13 cellular contexts compared by ENCODE assay signal in genomic region chr7:92475261-92475770, GRCh38. TPM values are rescaled to one million over a fixed set of nuclear protein-coding genes. Genes with fewer than 3 reads are reported as not detected.
"Had no signal": no experiment of that assay in that cellular context is flagged by ENCODE, and none has a peak within 500 bp of the region (broad histone marks: within the 10 kb centered on the region; RNA-seq: fewer than 3 reads in every experiment).

No MANE protein-coding gene starts in this region.

RNA-seq across cellular contexts. Expression of gene ERVW-1, which starts 2.4 kb away (rescaled TPM):
- total RNA-seq: activated B cell treated with CpG ODN at 0.5 μM for 24 hours; activated CD4-positive, alpha-beta memory T cell treated with anti-CD3 and anti-CD28 coated beads for 36 hours; activated CD4-positive, alpha-beta memory T cell treated with anti-CD3 and anti-CD28 coated beads, Interleukin-2, amount 10 ng/mL, durations not matched to agents 7 days and 5 days; activated CD4-positive, alpha-beta T cell treated with anti-CD3 and anti-CD28 coated beads for 36 hours; activated CD4-positive, alpha-beta T cell treated with anti-CD3 and anti-CD28 coated beads, Interleukin-2, amount 10 ng/mL, durations not matched to agents 24 days and 14 days; activated CD4-positive, alpha-beta T cell treated with anti-CD3 and anti-CD28 coated beads, Interleukin-2, amount 10 ng/mL, durations not matched to agents 7 days and 5 days; activated CD8-positive, alpha-beta memory T cell treated with anti-CD3 and anti-CD28 coated beads for 36 hours; activated CD8-positive, alpha-beta memory T cell treated with anti-CD3 and anti-CD28 coated beads, Interleukin-2, amount 10 ng/mL, durations not matched to agents 7 days and 5 days; activated CD8-positive, alpha-beta T cell treated with anti-CD3 and anti-CD28 coated beads for 36 hours; activated CD8-positive, alpha-beta T cell treated with anti-CD3 and anti-CD28 coated beads, Interleukin-2, amount 10 ng/mL, durations not matched to agents 7 days and 5 days; T-helper 1 cell treated with Interleukin-12 subunit alpha and Interleukin-12 subunit beta and Interleukin-4 antibody, amounts not matched to agents 30 ng/mL and 1 ng/mL, for 36 hours; T-helper 17 cell; T-helper 2 cell treated with Interferon-gamma antibody and Interleukin-4, amounts not matched to agents 100 ng/mL and 5 ng/mL, for 36 hours had no signal
